25 cellular contexts compared by ENCODE assay signal in the genomic region with DNA sequence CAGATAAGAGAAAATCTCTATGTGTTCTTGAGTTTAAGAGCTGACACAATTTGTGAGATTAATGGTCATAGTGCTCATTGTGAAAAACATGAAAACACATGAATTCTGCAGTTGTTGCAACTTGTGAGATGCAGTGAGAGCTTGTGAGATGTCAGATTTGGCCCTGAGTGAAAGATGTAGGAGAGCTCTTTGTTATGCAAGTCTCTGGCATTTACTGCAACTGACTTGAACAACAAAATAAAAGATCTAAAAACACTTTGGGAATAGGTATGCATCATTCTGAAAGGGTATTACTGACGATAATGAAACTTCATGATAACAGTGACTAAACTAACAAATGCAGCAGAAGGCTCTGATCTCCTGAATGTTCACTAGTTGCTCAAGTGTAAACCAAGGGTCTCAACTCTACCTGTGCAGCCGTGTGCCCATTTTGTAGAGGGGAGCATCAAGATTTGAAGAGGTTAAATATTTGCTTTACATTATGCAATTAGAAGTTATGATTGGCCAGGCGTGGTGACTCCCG. TPM values are rescaled to one million over a fixed set of nuclear protein-coding genes. Genes with fewer than 3 reads are reported as not detected.
DNase-seq lines count a peak whose midpoint lies in the region; ATAC-seq, FAIRE-seq and TF ChIP-seq lines count a peak whose summit lies in the region.
"Had no signal": no experiment of that assay in that cellular context is flagged by ENCODE, and none has a peak within 500 bp of the region (broad histone marks: within the 10 kb centered on the region; RNA-seq: fewer than 3 reads in every experiment).

No MANE protein-coding gene starts in this region.

- peak overlapping the region; percentile 11 for H3K27ac Mint-ChIP-seq in activated CD4-positive, alpha-beta memory T cell treated with anti-CD3 and anti-CD28 coated beads for 36 hours
- H3K27ac Mint-ChIP-seq in activated CD4-positive, alpha-beta memory T cell treated with anti-CD3 and anti-CD28 coated beads, Interleukin-2, amount 10 ng/mL, durations not matched to agents 7 days and 5 days = no peak overlapping the region
- H3K27ac Mint-ChIP-seq in nephron = peak overlapping the region in 2 of 3 experiments; percentile 3 to 18
- no peak overlapping the region for H3K27ac Mint-ChIP-seq in stimulated activated memory B cell treated with anti-CD40 and anti-IgM and Interleukin-4, amounts not matched to agents 10 μg/mL and 1 μg/mL and 100 μg/mL, for 72 hours
- H3K27ac Mint-ChIP-seq: CD14-positive monocyte, HFFc6 had no signal

- no peak overlapping the region for H3K4me3 Mint-ChIP-seq in activated CD4-positive, alpha-beta memory T cell treated with anti-CD3 and anti-CD28 coated beads for 36 hours
- no peak overlapping the region for H3K4me3 Mint-ChIP-seq in activated CD4-positive, alpha-beta memory T cell treated with anti-CD3 and anti-CD28 coated beads, Interleukin-2, amount 10 ng/mL, durations not matched to agents 7 days and 5 days
- H3K4me3 Mint-ChIP-seq in nephron = no peak overlapping the region
- no peak overlapping the region for H3K4me3 Mint-ChIP-seq in stimulated activated memory B cell treated with anti-CD40 and anti-IgM and Interleukin-4, amounts not matched to agents 10 μg/mL and 1 μg/mL and 100 μg/mL, for 72 hours
- H3K4me3 Mint-ChIP-seq: CD14-positive monocyte; CD4-positive, alpha-beta memory T cell; HFFc6 had no signal

- CTCF ChIA-PET in activated CD4-positive, alpha-beta memory T cell treated with anti-CD3 and anti-CD28 coated beads for 36 hours (lab: Charles Lee) = interaction anchor here (1.2 to 1.7 kb wide), 5 partner anchors 14 to 48 kb away, joined by 3 to 9 read pairs (median 4); no protein-coding TSS in a partner anchor
- CTCF ChIA-PET in activated CD4-positive, alpha-beta memory T cell treated with anti-CD3 and anti-CD28 coated beads, Interleukin-2, amount 10 ng/mL, durations not matched to agents 7 days and 5 days (lab: Charles Lee) = no interaction called here
- CTCF ChIA-PET in HepG2 (lab: Yijun Ruan, JAX; ENCODE audit: low intra/inter-chr PET ratio, low total read pairs) = no interaction called here

- FAIRE-seq in HepG2 (lab: Jason Lieb, UNC) = no peak
- FAIRE-seq: A549, G401.6, GM12892, H54 had no signal

- peaks cover 11% of the 10 kb centered on the region for H3K27me3 Mint-ChIP-seq in activated CD4-positive, alpha-beta memory T cell treated with anti-CD3 and anti-CD28 coated beads for 36 hours
- H3K27me3 Mint-ChIP-seq in activated CD4-positive, alpha-beta memory T cell treated with anti-CD3 and anti-CD28 coated beads, Interleukin-2, amount 10 ng/mL, durations not matched to agents 7 days and 5 days = peaks cover 4% of the 10 kb centered on the region
- peaks cover 3% of the 10 kb centered on the region for H3K27me3 Mint-ChIP-seq in nephron (ENCODE audit: low read depth)
- peaks cover 18% of the 10 kb centered on the region for H3K27me3 Mint-ChIP-seq in stimulated activated memory B cell treated with anti-CD40 and anti-IgM and Interleukin-4, amounts not matched to agents 10 μg/mL and 1 μg/mL and 100 μg/mL, for 72 hours

- H3K36me3 Mint-ChIP-seq in activated CD4-positive, alpha-beta memory T cell treated with anti-CD3 and anti-CD28 coated beads for 36 hours = no peaks in the 10 kb centered on the region
- no peaks in the 10 kb centered on the region for H3K36me3 Mint-ChIP-seq in activated CD4-positive, alpha-beta memory T cell treated with anti-CD3 and anti-CD28 coated beads, Interleukin-2, amount 10 ng/mL, durations not matched to agents 7 days and 5 days (ENCODE audit: low read depth)
- no peaks in the 10 kb centered on the region for H3K36me3 Mint-ChIP-seq in nephron (ENCODE audit: low read depth)
- no peaks in the 10 kb centered on the region for H3K36me3 Mint-ChIP-seq in stimulated activated memory B cell treated with anti-CD40 and anti-IgM and Interleukin-4, amounts not matched to agents 10 μg/mL and 1 μg/mL and 100 μg/mL, for 72 hours
- H3K36me3 Mint-ChIP-seq: CD14-positive monocyte; CD4-positive, alpha-beta memory T cell had no signal

- H4K20me1 ChIP-seq in HepG2 (ENCODE audit: insufficient read depth, low read length) = no peaks in the 10 kb centered on the region
- H4K20me1 ChIP-seq: BLaER1 treated with 17β-estradiol and CSF1 and Interleukin-3, amounts not matched to agents 10 nM and 100 nM had no signal

- no peak for TF ChIP-seq RAD21 in HepG2 (CRISPR knock-in tag; IDR thresholded peaks at IDR 0.05)

- H3K27me3 ChIP-seq in HepG2 (ENCODE audit: control insufficient read depth in 1 of 2, insufficient read depth in 2 of 2, low read length in 2 of 2) (peaks cover 0 to 5% of the 10 kb centered on the region in 2 experiments; a peak in 1 of 5 replicates), right lobe of liver (no peaks in the 10 kb centered on the region)
- H3K27me3 ChIP-seq: BE2C; BLaER1 treated with 17β-estradiol and CSF1 and Interleukin-3, amounts not matched to agents 10 nM and 100 nM had no signal

- TF ChIP-seq EP300 in HepG2 (IDR thresholded peaks at IDR 0.05; ENCODE audit: low read depth in 2 of 2, low read length in 2 of 2) = no peak
- no peak for TF ChIP-seq EP300 in HepG2 (CRISPR knock-in tag; IDR thresholded peaks at IDR 0.05; ENCODE audit: borderline replicate concordance)

- DNase-seq in activated CD4-positive, alpha-beta memory T cell treated with anti-CD3 and anti-CD28 coated beads for 36 hours = no peak
- no peak for DNase-seq in activated CD4-positive, alpha-beta memory T cell treated with anti-CD3 and anti-CD28 coated beads, Interleukin-2, amount 10 ng/mL, durations not matched to agents 7 days and 5 days
- DNase-seq in HepG2 (ENCODE audit: low spot score) (no peak), right lobe of liver (no peak), nucleus accumbens (lab: John Stamatoyannopoulos, UW) (no peak)
- no peak for DNase-seq in activated CD8-positive, alpha-beta memory T cell treated with anti-CD3 and anti-CD28 coated beads, Interleukin-2, amount 50 U/mL, for 48 hours
- DNase-seq: 8988T; ACHN; AML-193; BE2C; Calu3; CD4-positive, alpha-beta memory T cell; COR-L47; DND-41; GOT3; HFFc6 had no signal

- POLR2A ChIA-PET in activated CD4-positive, alpha-beta memory T cell treated with anti-CD3 and anti-CD28 coated beads for 36 hours (lab: Charles Lee) = interaction anchor here (0.7 to 1.2 kb wide), 3 partner anchors 9 to 15 kb away, joined by 4 to 6 read pairs (median 4); no protein-coding TSS in a partner anchor
- POLR2A ChIA-PET in activated CD4-positive, alpha-beta memory T cell treated with anti-CD3 and anti-CD28 coated beads, Interleukin-2, amount 10 ng/mL, durations not matched to agents 7 days and 5 days (lab: Charles Lee) = no interaction called here
- POLR2A ChIA-PET in HepG2 (lab: Yijun Ruan, JAX) = no interaction called here

- intact Hi-C loops in activated CD4-positive, alpha-beta memory T cell treated with anti-CD3 and anti-CD28 coated beads for 36 hours (cut with micrococcal nuclease) = loop anchor here (1.0 to 5.0 kb wide), 3 partner anchors 15 to 245 kb away; no protein-coding TSS in a partner anchor
- intact Hi-C loops in HepG2 (cut with micrococcal nuclease; ENCODE audit: unreplicated experiment) = no loop called here
- intact Hi-C loops in right lobe of liver (cut with DNase I) = no loop called here

- peaks cover 27% of the 10 kb centered on the region for H3K4me1 Mint-ChIP-seq in activated CD4-positive, alpha-beta memory T cell treated with anti-CD3 and anti-CD28 coated beads for 36 hours (ENCODE audit: low read depth)
- peaks cover 18% of the 10 kb centered on the region for H3K4me1 Mint-ChIP-seq in activated CD4-positive, alpha-beta memory T cell treated with anti-CD3 and anti-CD28 coated beads, Interleukin-2, amount 10 ng/mL, durations not matched to agents 7 days and 5 days
- H3K4me1 Mint-ChIP-seq in nephron = peaks cover 44% of the 10 kb centered on the region
- H3K4me1 Mint-ChIP-seq in stimulated activated memory B cell treated with anti-CD40 and anti-IgM and Interleukin-4, amounts not matched to agents 10 μg/mL and 1 μg/mL and 100 μg/mL, for 72 hours = no peaks in the 10 kb centered on the region
- H3K4me1 Mint-ChIP-seq: CD14-positive monocyte; CD4-positive, alpha-beta memory T cell had no signal

- H3K4me1 ChIP-seq in HepG2 (ENCODE audit: insufficient read depth, low read length) (no peaks in the 10 kb centered on the region), right lobe of liver (peaks cover 0 to 4% (median 0%) of the 10 kb centered on the region in 4 donors)
- H3K4me1 ChIP-seq: A549; BE2C; BLaER1 treated with 17β-estradiol and CSF1 and Interleukin-3, amounts not matched to agents 10 nM and 100 nM; HAP-1 had no signal

- H3K4me2 ChIP-seq in HepG2 (ENCODE audit: low read depth, low read length) = no peak overlapping the region
- H3K4me2 ChIP-seq: A549; BLaER1 treated with 17β-estradiol and CSF1 and Interleukin-3, amounts not matched to agents 10 nM and 100 nM had no signal

- no peaks in the 10 kb centered on the region for H3K9me3 ChIP-seq in HepG2 (ENCODE audit: low read length)
- H3K9me3 ChIP-seq in right lobe of liver = no peaks in the 10 kb centered on the region
- H3K9me3 ChIP-seq: A549; BE2C; BLaER1 treated with 17β-estradiol and CSF1 and Interleukin-3, amounts not matched to agents 10 nM and 100 nM; HAP-1 had no signal

- no peak overlapping the region for H3K27ac ChIP-seq in HepG2 (ENCODE audit: extremely low read length, insufficient read depth, low read length)
- no peak overlapping the region for H3K27ac ChIP-seq in right lobe of liver
- H3K27ac ChIP-seq: A549; BLaER1 treated with 17β-estradiol and CSF1 and Interleukin-3, amounts not matched to agents 10 nM and 100 nM had no signal

- TF ChIP-seq POLR2A in HepG2 (IDR thresholded peaks at IDR 0.05; ENCODE audit: insufficient read depth in 1 of 2, low read depth in 2 of 2, low read length in 2 of 2) (no peak), right lobe of liver (IDR thresholded peaks at IDR 0.05) (no peak)

- no peaks in the 10 kb centered on the region for H3K36me3 ChIP-seq in HepG2 (replicated peaks in 1 of 2; ENCODE audit: control insufficient read depth in 1 of 2, insufficient read depth in 2 of 2, low read length in 2 of 2)
- no peaks in the 10 kb centered on the region for H3K36me3 ChIP-seq in right lobe of liver
- H3K36me3 ChIP-seq: BE2C; BLaER1 treated with 17β-estradiol and CSF1 and Interleukin-3, amounts not matched to agents 10 nM and 100 nM; HAP-1 had no signal

- H3K9ac ChIP-seq in HepG2 (ENCODE audit: insufficient read depth, low read depth, low read length) = no peak overlapping the region
- H3K9ac ChIP-seq: BLaER1 treated with 17β-estradiol and CSF1 and Interleukin-3, amounts not matched to agents 10 nM and 100 nM had no signal

- no TSS peak for BruUV-seq in HepG2 (replicated peaks; lab: Mats Ljungman, UMichigan)

- WGBS in HepG2 (ENCODE audit: low lambda C conversion rate) = 7% methylated on average over 4 of the region's 4 CpGs
- WGBS in right lobe of liver (ENCODE audit: insufficient coverage, low coverage, low lambda C conversion rate, missing lambda C conversion rate) = 72% methylated on average over 3 of the region's 4 CpGs

- no peak for ATAC-seq in HepG2
- no peak for ATAC-seq in right lobe of liver
- ATAC-seq in stimulated activated memory B cell treated with anti-CD40 and anti-IgM and Interleukin-4, amounts not matched to agents 10 μg/mL and 1 μg/mL and 100 μg/mL, for 72 hours = peak; percentile 54
- ATAC-seq: A549 had no signal

- no peak overlapping the region for H2AFZ ChIP-seq in HepG2 (ENCODE audit: low read length)

- in situ Hi-C loops in HepG2 (cut with HindIII; ENCODE audit: extremely low pct_ligation_motif_present, low pct_unique_long_range_greater_than_20kb) = no loop called here

- peaks cover 3% of the 10 kb centered on the region for H3K9me3 Mint-ChIP-seq in activated CD4-positive, alpha-beta memory T cell treated with anti-CD3 and anti-CD28 coated beads for 36 hours
- no peaks in the 10 kb centered on the region for H3K9me3 Mint-ChIP-seq in activated CD4-positive, alpha-beta memory T cell treated with anti-CD3 and anti-CD28 coated beads, Interleukin-2, amount 10 ng/mL, durations not matched to agents 7 days and 5 days
- H3K9me3 Mint-ChIP-seq in nephron = peaks cover 10% of the 10 kb centered on the region
- H3K9me3 Mint-ChIP-seq in stimulated activated memory B cell treated with anti-CD40 and anti-IgM and Interleukin-4, amounts not matched to agents 10 μg/mL and 1 μg/mL and 100 μg/mL, for 72 hours = no peaks in the 10 kb centered on the region
- H3K9me3 Mint-ChIP-seq: HFFc6 had no signal

- TF ChIP-seq CTCF in HepG2 (CRISPR knock-in tag; IDR thresholded peaks at IDR 0.05) = no peak
- TF ChIP-seq CTCF in right lobe of liver (IDR thresholded peaks at IDR 0.05) = no peak
- TF ChIP-seq CTCF in nephron (IDR thresholded peaks at IDR 0.05; ENCODE audit: unreplicated experiment in 3 of 3) = no peak

- H3K79me2 ChIP-seq in HepG2 (ENCODE audit: insufficient read depth, low read length) = no peaks in the 10 kb centered on the region

- H3K4me3 ChIP-seq in HepG2 (replicated peaks in 1 of 3; ENCODE audit: insufficient read depth in 1 of 3, low read depth in 2 of 3, low read length in 3 of 3) (no peak overlapping the region), right lobe of liver (no peak overlapping the region)
- H3K4me3 ChIP-seq: A549; BLaER1 treated with 17β-estradiol and CSF1 and Interleukin-3, amounts not matched to agents 10 nM and 100 nM; HAP-1 had no signal

RNA-seq across cellular contexts. Expression of gene SMIM36, which starts 50.8 kb away (rescaled TPM):
- total RNA-seq in activated CD4-positive, alpha-beta memory T cell treated with anti-CD3 and anti-CD28 coated beads for 36 hours = not detected
- not detected for total RNA-seq in activated CD4-positive, alpha-beta memory T cell treated with anti-CD3 and anti-CD28 coated beads, Interleukin-2, amount 10 ng/mL, durations not matched to agents 7 days and 5 days
- not detected in 2 replicates for total RNA-seq in HepG2 (2016; rRNA removed; fragmentation: Illumina TruSeq; extraction: Trizol)
- total RNA-seq in HepG2 (2016; cell fraction: cytosol; rRNA removed; fragmentation: Illumina TruSeq; extraction: Trizol; ENCODE audit: low read depth) = not detected in 2 replicates
- total RNA-seq in HepG2 (2016; cell fraction: insoluble cytoplasmic fraction; rRNA removed; fragmentation: Illumina TruSeq; extraction: Trizol) = not detected in 2 replicates
- not detected in 2 replicates for total RNA-seq in HepG2 (2016; cell fraction: membrane; rRNA removed; fragmentation: Illumina TruSeq; extraction: Trizol)
- total RNA-seq in HepG2 (2016; cell fraction: nucleus; rRNA removed; fragmentation: Illumina TruSeq; extraction: Trizol) = not detected in 2 replicates
- polyA plus RNA-seq in HepG2 (2011; rRNA removed) = not detected in 2 replicates
- not detected in 2 replicates for polyA plus RNA-seq in HepG2 (2011; cell fraction: cytosol; rRNA removed)
- polyA plus RNA-seq in HepG2 (2011; cell fraction: nucleus; rRNA removed) = not detected in 2 replicates
- polyA plus RNA-seq in HepG2 (2012) = not detected in 2 replicates
- polyA plus RNA-seq in HepG2 (2016; cell fraction: cytosol; fragmentation: Illumina TruSeq; extraction: Trizol; ENCODE audit: low read depth) = not detected in 2 replicates
- polyA plus RNA-seq in HepG2 (2016; cell fraction: insoluble cytoplasmic fraction; fragmentation: Illumina TruSeq; extraction: Trizol; ENCODE audit: low read depth) = not detected in 2 replicates
- polyA plus RNA-seq in HepG2 (2016; cell fraction: membrane; fragmentation: Illumina TruSeq; extraction: Trizol; ENCODE audit: low read depth) = not detected in 2 replicates
- polyA plus RNA-seq in HepG2 (2016; cell fraction: nucleus; fragmentation: Illumina TruSeq; extraction: Trizol; ENCODE audit: insufficient read depth, low read depth) = not detected in 2 replicates
- polyA minus RNA-seq in HepG2 (2011; rRNA and poly(A)+ RNA removed; ENCODE audit: low replicate concordance) = not detected in 2 replicates
- polyA minus RNA-seq in HepG2 (2011; cell fraction: cytosol; rRNA and poly(A)+ RNA removed) = not detected in 2 replicates
- not detected in 2 replicates for polyA minus RNA-seq in HepG2 (2011; cell fraction: nucleus; rRNA and poly(A)+ RNA removed)
- total RNA-seq in right lobe of liver = not detected
- total RNA-seq: Calu3; CD4-positive, alpha-beta memory T cell; HFFc6 had no signal
- polyA plus RNA-seq: A549; CD14-positive monocyte; CD4-positive, alpha-beta memory T cell had no signal

Comparison
In these comparisons a context has a peak if more than half of its experiments do, and no peak if none do; other contexts are left out.
1. H3K27ac Mint-ChIP-seq: peak in activated CD4-positive, alpha-beta memory T cell treated with anti-CD3 and anti-CD28 coated beads for 36 hours (single experiment) and nephron (2 of 3); none in activated CD4-positive, alpha-beta memory T cell treated with anti-CD3 and anti-CD28 coated beads, Interleukin-2, amount 10 ng/mL, durations not matched to agents 7 days and 5 days (single experiment) and stimulated activated memory B cell treated with anti-CD40 and anti-IgM and Interleukin-4, amounts not matched to agents 10 μg/mL and 1 μg/mL and 100 μg/mL, for 72 hours (single experiment).